ENCODE assay signal across 1 cellular context in the genomic region with DNA sequence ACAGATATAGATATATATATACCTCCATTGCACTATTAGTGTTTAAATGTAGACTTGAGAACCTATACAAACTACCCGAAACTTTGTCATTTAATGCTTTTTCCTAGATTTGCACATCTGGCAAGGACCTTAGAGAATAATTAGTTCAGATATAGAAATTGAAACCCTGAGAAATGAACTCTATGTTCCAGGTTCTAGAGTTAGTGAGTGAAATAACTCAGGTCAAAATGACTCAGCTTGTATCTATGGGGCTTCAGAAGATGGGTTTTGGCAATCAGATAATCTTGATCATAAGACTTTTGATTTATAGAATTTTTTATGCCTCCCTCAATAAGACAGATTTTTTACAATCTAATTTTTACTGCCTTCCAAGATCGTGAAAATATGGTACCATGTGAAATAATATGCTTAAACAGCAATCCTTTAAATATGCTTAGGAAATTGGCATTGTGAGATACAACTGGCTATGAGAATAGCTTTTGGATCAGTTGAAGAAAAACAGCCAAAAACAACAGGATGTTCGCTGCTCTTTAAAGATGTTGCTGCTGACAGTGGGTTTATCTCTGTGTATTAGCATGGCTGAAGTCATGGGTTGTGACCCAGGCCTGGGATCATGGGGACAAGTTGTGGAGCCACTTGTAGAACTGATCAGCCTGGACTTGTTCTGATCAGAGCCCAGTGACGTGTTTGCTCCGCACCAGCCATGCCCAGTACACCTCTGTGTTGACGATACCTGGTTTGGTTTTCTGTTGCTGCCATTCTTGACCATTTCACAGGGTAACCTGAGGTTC.
TF ChIP-seq lines count a peak whose summit lies in the region.

No MANE protein-coding gene starts in this region.

TF ChIP-seq in GM12878, 131 proteins besides CTCF, POLR2A, EP300 and RAD21 (continued from another document):
- TF ChIP-seq, protein P1, sequence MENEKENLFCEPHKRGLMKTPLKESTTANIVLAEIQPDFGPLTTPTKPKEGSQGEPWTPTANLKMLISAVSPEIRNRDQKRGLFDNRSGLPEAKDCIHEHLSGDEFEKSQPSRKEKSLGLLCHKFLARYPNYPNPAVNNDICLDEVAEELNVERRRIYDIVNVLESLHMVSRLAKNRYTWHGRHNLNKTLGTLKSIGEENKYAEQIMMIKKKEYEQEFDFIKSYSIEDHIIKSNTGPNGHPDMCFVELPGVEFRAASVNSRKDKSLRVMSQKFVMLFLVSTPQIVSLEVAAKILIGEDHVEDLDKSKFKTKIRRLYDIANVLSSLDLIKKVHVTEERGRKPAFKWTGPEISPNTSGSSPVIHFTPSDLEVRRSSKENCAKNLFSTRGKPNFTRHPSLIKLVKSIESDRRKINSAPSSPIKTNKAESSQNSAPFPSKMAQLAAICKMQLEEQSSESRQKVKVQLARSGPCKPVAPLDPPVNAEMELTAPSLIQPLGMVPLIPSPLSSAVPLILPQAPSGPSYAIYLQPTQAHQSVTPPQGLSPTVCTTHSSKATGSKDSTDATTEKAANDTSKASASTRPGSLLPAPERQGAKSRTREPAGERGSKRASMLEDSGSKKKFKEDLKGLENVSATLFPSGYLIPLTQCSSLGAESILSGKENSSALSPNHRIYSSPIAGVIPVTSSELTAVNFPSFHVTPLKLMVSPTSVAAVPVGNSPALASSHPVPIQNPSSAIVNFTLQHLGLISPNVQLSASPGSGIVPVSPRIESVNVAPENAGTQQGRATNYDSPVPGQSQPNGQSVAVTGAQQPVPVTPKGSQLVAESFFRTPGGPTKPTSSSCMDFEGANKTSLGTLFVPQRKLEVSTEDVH (IDR thresholded peaks at IDR 0.05; ENCODE audit: low read depth, partially characterized antibody) = no peak
- TF ChIP-seq, protein P2, sequence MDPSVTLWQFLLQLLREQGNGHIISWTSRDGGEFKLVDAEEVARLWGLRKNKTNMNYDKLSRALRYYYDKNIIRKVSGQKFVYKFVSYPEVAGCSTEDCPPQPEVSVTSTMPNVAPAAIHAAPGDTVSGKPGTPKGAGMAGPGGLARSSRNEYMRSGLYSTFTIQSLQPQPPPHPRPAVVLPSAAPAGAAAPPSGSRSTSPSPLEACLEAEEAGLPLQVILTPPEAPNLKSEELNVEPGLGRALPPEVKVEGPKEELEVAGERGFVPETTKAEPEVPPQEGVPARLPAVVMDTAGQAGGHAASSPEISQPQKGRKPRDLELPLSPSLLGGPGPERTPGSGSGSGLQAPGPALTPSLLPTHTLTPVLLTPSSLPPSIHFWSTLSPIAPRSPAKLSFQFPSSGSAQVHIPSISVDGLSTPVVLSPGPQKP (IDR thresholded peaks at IDR 0.05; ENCODE audit: low read depth, low read length) = no peak
- TF ChIP-seq, protein P3, sequence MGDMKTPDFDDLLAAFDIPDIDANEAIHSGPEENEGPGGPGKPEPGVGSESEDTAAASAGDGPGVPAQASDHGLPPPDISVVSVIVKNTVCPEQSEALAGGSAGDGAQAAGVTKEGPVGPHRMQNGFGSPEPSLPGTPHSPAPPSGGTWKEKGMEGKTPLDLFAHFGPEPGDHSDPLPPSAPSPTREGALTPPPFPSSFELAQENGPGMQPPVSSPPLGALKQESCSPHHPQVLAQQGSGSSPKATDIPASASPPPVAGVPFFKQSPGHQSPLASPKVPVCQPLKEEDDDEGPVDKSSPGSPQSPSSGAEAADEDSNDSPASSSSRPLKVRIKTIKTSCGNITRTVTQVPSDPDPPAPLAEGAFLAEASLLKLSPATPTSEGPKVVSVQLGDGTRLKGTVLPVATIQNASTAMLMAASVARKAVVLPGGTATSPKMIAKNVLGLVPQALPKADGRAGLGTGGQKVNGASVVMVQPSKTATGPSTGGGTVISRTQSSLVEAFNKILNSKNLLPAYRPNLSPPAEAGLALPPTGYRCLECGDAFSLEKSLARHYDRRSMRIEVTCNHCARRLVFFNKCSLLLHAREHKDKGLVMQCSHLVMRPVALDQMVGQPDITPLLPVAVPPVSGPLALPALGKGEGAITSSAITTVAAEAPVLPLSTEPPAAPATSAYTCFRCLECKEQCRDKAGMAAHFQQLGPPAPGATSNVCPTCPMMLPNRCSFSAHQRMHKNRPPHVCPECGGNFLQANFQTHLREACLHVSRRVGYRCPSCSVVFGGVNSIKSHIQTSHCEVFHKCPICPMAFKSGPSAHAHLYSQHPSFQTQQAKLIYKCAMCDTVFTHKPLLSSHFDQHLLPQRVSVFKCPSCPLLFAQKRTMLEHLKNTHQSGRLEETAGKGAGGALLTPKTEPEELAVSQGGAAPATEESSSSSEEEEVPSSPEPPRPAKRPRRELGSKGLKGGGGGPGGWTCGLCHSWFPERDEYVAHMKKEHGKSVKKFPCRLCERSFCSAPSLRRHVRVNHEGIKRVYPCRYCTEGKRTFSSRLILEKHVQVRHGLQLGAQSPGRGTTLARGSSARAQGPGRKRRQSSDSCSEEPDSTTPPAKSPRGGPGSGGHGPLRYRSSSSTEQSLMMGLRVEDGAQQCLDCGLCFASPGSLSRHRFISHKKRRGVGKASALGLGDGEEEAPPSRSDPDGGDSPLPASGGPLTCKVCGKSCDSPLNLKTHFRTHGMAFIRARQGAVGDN (IDR thresholded peaks at IDR 0.05) = no peak
- TF ChIP-seq RBBP5 (conservative IDR thresholded peaks at IDR 0.05) = no peak
- TF ChIP-seq NFIC (IDR thresholded peaks at IDR 0.05; ENCODE audit: low read depth, low read length) = peak; percentile 63
- TF ChIP-seq, protein P4, sequence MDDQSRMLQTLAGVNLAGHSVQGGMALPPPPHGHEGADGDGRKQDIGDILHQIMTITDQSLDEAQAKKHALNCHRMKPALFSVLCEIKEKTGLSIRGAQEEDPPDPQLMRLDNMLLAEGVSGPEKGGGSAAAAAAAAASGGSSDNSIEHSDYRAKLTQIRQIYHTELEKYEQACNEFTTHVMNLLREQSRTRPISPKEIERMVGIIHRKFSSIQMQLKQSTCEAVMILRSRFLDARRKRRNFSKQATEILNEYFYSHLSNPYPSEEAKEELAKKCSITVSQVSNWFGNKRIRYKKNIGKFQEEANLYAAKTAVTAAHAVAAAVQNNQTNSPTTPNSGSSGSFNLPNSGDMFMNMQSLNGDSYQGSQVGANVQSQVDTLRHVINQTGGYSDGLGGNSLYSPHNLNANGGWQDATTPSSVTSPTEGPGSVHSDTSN (IDR thresholded peaks at IDR 0.05; ENCODE audit: insufficient replicate concordance, low read depth, low read length) = no peak
- no peak for TF ChIP-seq PAX5 (IDR thresholded peaks at IDR 0.05; ENCODE audit: borderline replicate concordance, low read depth, low read length)
- TF ChIP-seq RUNX3 (IDR thresholded peaks at IDR 0.05; ENCODE audit: low read length) = peak; percentile 6; the same call in 1 of the 2 replicates
- peak; percentile 82 for TF ChIP-seq JUNB (IDR thresholded peaks at IDR 0.05)
- TF ChIP-seq EZH2 (IDR thresholded peaks at IDR 0.05; ENCODE audit: borderline replicate concordance, control insufficient read depth, low read depth, low read length) = no peak
- TF ChIP-seq ZNF384 (IDR thresholded peaks at IDR 0.05; ENCODE audit: borderline replicate concordance, low read depth, low read length) = no peak
- no peak for TF ChIP-seq KAT2A (conservative IDR thresholded peaks at IDR 0.05; ENCODE audit: control insufficient read depth, low read depth, low read length)
- no peak for TF ChIP-seq NBN (IDR thresholded peaks at IDR 0.05)
- no peak for TF ChIP-seq IKZF1 (conservative IDR thresholded peaks at IDR 0.05)
- TF ChIP-seq KDM1A (IDR thresholded peaks at IDR 0.05; ENCODE audit: borderline replicate concordance) = no peak
- TF ChIP-seq, protein P5, sequence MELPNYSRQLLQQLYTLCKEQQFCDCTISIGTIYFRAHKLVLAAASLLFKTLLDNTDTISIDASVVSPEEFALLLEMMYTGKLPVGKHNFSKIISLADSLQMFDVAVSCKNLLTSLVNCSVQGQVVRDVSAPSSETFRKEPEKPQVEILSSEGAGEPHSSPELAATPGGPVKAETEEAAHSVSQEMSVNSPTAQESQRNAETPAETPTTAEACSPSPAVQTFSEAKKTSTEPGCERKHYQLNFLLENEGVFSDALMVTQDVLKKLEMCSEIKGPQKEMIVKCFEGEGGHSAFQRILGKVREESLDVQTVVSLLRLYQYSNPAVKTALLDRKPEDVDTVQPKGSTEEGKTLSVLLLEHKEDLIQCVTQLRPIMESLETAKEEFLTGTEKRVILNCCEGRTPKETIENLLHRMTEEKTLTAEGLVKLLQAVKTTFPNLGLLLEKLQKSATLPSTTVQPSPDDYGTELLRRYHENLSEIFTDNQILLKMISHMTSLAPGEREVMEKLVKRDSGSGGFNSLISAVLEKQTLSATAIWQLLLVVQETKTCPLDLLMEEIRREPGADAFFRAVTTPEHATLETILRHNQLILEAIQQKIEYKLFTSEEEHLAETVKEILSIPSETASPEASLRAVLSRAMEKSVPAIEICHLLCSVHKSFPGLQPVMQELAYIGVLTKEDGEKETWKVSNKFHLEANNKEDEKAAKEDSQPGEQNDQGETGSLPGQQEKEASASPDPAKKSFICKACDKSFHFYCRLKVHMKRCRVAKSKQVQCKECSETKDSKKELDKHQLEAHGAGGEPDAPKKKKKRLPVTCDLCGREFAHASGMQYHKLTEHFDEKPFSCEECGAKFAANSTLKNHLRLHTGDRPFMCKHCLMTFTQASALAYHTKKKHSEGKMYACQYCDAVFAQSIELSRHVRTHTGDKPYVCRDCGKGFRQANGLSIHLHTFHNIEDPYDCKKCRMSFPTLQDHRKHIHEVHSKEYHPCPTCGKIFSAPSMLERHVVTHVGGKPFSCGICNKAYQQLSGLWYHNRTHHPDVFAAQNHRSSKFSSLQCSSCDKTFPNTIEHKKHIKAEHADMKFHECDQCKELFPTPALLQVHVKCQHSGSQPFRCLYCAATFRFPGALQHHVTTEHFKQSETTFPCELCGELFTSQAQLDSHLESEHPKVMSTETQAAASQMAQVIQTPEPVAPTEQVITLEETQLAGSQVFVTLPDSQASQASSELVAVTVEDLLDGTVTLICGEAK (IDR thresholded peaks at IDR 0.05; ENCODE audit: borderline replicate concordance) = no peak
- TF ChIP-seq HDGF (IDR thresholded peaks at IDR 0.05) = no peak
- TF ChIP-seq, protein P6, sequence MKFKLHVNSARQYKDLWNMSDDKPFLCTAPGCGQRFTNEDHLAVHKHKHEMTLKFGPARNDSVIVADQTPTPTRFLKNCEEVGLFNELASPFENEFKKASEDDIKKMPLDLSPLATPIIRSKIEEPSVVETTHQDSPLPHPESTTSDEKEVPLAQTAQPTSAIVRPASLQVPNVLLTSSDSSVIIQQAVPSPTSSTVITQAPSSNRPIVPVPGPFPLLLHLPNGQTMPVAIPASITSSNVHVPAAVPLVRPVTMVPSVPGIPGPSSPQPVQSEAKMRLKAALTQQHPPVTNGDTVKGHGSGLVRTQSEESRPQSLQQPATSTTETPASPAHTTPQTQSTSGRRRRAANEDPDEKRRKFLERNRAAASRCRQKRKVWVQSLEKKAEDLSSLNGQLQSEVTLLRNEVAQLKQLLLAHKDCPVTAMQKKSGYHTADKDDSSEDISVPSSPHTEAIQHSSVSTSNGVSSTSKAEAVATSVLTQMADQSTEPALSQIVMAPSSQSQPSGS (IDR thresholded peaks at IDR 0.05; ENCODE audit: low read length) = 0 out of 2 replicates have a peak, but pooled peaks have one; percentile 35
- no peak for TF ChIP-seq KLF5 (IDR thresholded peaks at IDR 0.05; ENCODE audit: partially characterized antibody)
- no peak for TF ChIP-seq SREBF1 (IDR thresholded peaks at IDR 0.05; ENCODE audit: low read length)
- no peak for TF ChIP-seq NR2C1 (IDR thresholded peaks at IDR 0.05)
- TF ChIP-seq, protein P7, sequence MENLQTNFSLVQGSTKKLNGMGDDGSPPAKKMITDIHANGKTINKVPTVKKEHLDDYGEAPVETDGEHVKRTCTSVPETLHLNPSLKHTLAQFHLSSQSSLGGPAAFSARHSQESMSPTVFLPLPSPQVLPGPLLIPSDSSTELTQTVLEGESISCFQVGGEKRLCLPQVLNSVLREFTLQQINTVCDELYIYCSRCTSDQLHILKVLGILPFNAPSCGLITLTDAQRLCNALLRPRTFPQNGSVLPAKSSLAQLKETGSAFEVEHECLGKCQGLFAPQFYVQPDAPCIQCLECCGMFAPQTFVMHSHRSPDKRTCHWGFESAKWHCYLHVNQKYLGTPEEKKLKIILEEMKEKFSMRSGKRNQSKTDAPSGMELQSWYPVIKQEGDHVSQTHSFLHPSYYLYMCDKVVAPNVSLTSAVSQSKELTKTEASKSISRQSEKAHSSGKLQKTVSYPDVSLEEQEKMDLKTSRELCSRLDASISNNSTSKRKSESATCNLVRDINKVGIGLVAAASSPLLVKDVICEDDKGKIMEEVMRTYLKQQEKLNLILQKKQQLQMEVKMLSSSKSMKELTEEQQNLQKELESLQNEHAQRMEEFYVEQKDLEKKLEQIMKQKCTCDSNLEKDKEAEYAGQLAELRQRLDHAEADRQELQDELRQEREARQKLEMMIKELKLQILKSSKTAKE (IDR thresholded peaks at IDR 0.05; ENCODE audit: low read depth, poor library complexity, severe bottlenecking) = no peak
- no peak for TF ChIP-seq ZNF217 (IDR thresholded peaks at IDR 0.05)
- TF ChIP-seq MEF2A (IDR thresholded peaks at IDR 0.05; ENCODE audit: insufficient read depth, low read depth, low read length) = no peak
- TF ChIP-seq, protein P8, sequence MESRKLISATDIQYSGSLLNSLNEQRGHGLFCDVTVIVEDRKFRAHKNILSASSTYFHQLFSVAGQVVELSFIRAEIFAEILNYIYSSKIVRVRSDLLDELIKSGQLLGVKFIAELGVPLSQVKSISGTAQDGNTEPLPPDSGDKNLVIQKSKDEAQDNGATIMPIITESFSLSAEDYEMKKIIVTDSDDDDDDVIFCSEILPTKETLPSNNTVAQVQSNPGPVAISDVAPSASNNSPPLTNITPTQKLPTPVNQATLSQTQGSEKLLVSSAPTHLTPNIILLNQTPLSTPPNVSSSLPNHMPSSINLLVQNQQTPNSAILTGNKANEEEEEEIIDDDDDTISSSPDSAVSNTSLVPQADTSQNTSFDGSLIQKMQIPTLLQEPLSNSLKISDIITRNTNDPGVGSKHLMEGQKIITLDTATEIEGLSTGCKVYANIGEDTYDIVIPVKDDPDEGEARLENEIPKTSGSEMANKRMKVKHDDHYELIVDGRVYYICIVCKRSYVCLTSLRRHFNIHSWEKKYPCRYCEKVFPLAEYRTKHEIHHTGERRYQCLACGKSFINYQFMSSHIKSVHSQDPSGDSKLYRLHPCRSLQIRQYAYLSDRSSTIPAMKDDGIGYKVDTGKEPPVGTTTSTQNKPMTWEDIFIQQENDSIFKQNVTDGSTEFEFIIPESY (IDR thresholded peaks at IDR 0.05) = no peak
